In the genomic region with DNA sequence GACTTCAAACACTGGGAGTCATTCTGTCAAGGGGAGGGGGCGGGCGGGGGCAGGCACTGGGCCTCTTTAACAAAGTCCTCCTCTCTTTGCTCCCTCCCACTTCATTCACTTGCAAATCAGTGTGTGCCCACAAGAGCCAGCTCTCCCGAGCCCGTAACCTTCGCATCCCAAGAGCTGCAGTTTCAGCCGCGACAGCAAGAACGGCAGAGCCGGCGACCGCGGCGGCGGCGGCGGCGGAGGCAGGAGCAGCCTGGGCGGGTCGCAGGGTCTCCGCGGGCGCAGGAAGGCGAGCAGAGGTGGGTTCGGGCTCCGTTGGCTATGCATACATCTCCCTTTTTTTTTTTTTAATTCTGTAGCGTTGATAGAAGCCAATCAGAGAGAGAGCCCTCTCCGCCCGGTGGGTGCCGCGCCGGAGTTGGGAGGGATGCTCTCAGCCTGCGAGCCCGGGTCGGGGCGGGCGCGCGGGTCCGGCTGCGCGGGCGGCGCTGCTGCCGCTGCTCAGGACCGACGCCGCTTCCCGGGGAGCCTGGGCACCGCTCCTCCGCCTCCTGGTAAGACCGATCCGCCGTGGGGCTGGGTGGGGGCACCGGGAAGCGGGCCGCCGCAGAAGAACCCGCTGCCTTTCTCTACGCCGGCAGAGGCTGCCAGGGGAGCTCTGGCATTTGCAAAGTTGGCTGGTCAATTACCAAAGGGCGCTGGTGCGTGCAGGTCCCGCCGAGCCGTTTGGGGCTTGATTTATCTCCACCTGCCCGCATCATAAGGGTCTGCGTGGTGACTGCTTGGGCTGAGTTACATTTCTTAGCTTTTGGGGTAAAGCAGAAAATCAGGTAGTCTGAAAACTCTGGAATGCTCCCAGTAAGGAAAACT, we compare ENCODE assay signal across 8 cellular contexts. TPM values are rescaled to one million over a fixed set of nuclear protein-coding genes. Genes with fewer than 3 reads are reported as not detected.
DNase-seq lines count a peak whose midpoint lies in the region; ATAC-seq and TF ChIP-seq lines count a peak whose summit lies in the region.

A gene (plus strand): TSS at position 96 of the 867 bp plus-strand sequence. CDS start 73,788 bp downstream, outside the sequence.

- ATAC-seq in central memory CD8-positive, alpha-beta T cell (replicated peaks; ENCODE audit: extremely low read depth, poor library complexity, severe bottlenecking) = no peak
- ATAC-seq in left colon (peak; percentile 54), GM18517 (IDR thresholded peaks at IDR 0.05; ENCODE audit: unreplicated experiment) (no peak)

- peaks cover 14% of the 10 kb centered on the region for H3K27me3 ChIP-seq in BE2C

- peak within 1 kb of the TSS; percentile 10 for H3K4me3 Mint-ChIP-seq in central memory CD8-positive, alpha-beta T cell

- TF ChIP-seq CTCF in BE2C (IDR thresholded peaks at IDR 0.05; ENCODE audit: low read depth, low read length) (no peak), OCI-LY7 (conservative IDR thresholded peaks at IDR 0.05; ENCODE audit: low read length) (no peak)

- H3K4me1 ChIP-seq in BE2C (peaks cover 8% of the 10 kb centered on the region), OCI-LY7 (ENCODE audit: insufficient read depth, low read length, poor library complexity, severe bottlenecking) (no peaks in the 10 kb centered on the region)

- peaks cover 31% of the 10 kb centered on the region for H3K27me3 Mint-ChIP-seq in central memory CD8-positive, alpha-beta T cell

- no peak within 1 kb of the TSS for H3K4me2 ChIP-seq in OCI-LY7 (ENCODE audit: low read length)

- CTCF ChIA-PET in OCI-LY7 (lab: Charles Lee; ENCODE audit: unreplicated experiment) = no interaction called here

- DNase-seq in BE2C (peak; percentile 64), NCI-H146 (lab: John Stamatoyannopoulos, UW) (peak; percentile 90), left colon (peak in 1 of 2 donors; percentile 7), superior temporal gyrus (ENCODE audit: extremely low spot score) (peak; percentile 49), OCI-LY7 (ENCODE audit: low spot score) (no peak), germinal center (ENCODE audit: low spot score) (no peak)
- no peak for DNase-seq in central memory CD8-positive, alpha-beta T cell (ENCODE audit: low spot score in 2 of 2)

- no peaks in the 10 kb centered on the region for H3K4me1 Mint-ChIP-seq in central memory CD8-positive, alpha-beta T cell

- no peak within 1 kb of the TSS for H3K27ac Mint-ChIP-seq in central memory CD8-positive, alpha-beta T cell (ENCODE audit: low read depth)

- H3K27ac ChIP-seq in OCI-LY7 (ENCODE audit: low read depth, low read length, poor library complexity, severe bottlenecking) = no peak within 1 kb of the TSS

- H4K20me1 ChIP-seq in OCI-LY7 (ENCODE audit: insufficient read depth, low read length) = no peaks in the 10 kb centered on the region

- H3K4me3 ChIP-seq in BE2C (ENCODE audit: low read depth, low read length) (peak within 1 kb of the TSS; percentile 69), OCI-LY7 (ENCODE audit: low read depth, low read length, poor library complexity, severe bottlenecking) (no peak within 1 kb of the TSS)

- no peaks in the 10 kb centered on the region for H3K36me3 Mint-ChIP-seq in central memory CD8-positive, alpha-beta T cell (ENCODE audit: insufficient read depth)

- POLR2A ChIA-PET in OCI-LY7 (lab: Charles Lee) = no interaction called here

- no peak within 1 kb of the TSS for H2AFZ ChIP-seq in OCI-LY7 (ENCODE audit: low read length)

- no peaks in the 10 kb centered on the region for H3K9me3 ChIP-seq in BE2C
- no peaks in the 10 kb centered on the region for H3K9me3 ChIP-seq in OCI-LY7 (ENCODE audit: low read length)

- H3K79me2 ChIP-seq in OCI-LY7 (ENCODE audit: insufficient read depth, low read depth, low read length) = no peaks in the 10 kb centered on the region

- H3K36me3 ChIP-seq in BE2C (no peaks in the 10 kb centered on the region), OCI-LY7 (ENCODE audit: insufficient read depth, low read length) (no peaks in the 10 kb centered on the region)

- no TSS peak for BruUV-seq in OCI-LY7 (replicated peaks; lab: Mats Ljungman, UMichigan)

- no peaks in the 10 kb centered on the region for H3K9me2 ChIP-seq in OCI-LY7 (ENCODE audit: insufficient read depth, low read length)

- H3K9me3 Mint-ChIP-seq in central memory CD8-positive, alpha-beta T cell = peaks cover 7% of the 10 kb centered on the region

- intact Hi-C loops in left colon (cut with DNase I, micrococcal nuclease) (no loop called here), OCI-LY7 (cut with micrococcal nuclease; ENCODE audit: unreplicated experiment) (no loop called here)

RNA-seq across cellular contexts. Expression of the gene that starts here (rescaled TPM):
- polyA plus RNA-seq in BE2C (2012; ENCODE audit: insufficient read depth, insufficient read length, low read depth) = not detected
- 1 to 10 TPM in 1 of 2 donors, under 1 TPM in 1; 0.61 to 1.1 TPM for total RNA-seq in left colon
- total RNA-seq in OCI-LY7 (2014; rRNA removed; shearing (Covaris generic)) = not detected in 2 replicates
- total RNA-seq in OCI-LY7 (2022) = not detected in 2 replicates

Comparison
In these comparisons a context has a peak if more than half of its experiments do, and no peak if none do; other contexts are left out.
1. DNase-seq: peak in BE2C (single experiment), NCI-H146 (single experiment) and superior temporal gyrus (single experiment); none in central memory CD8-positive, alpha-beta T cell (0 of 2), OCI-LY7 (single experiment) and germinal center (single experiment).